ENCODE assay signal across 8 cellular contexts in genomic region chr2:129877795-129878775, GRCh38.
DNase-seq lines count a peak whose midpoint lies in the region; ATAC-seq and TF ChIP-seq lines count a peak whose summit lies in the region.

No MANE protein-coding gene starts in this region.

- H3K27ac Mint-ChIP-seq in activated T-cell treated with anti-CD3 and anti-CD28 coated beads, Interleukin-2, amount 50 U/mL, for 24 hours, result peak overlapping the region; percentile 40
- H3K27ac Mint-ChIP-seq in endodermal cell, result no peak overlapping the region
- H3K27ac Mint-ChIP-seq in mesothelial cell of epicardium, result peak overlapping the region; percentile 47

- peak overlapping the region; percentile 68 for H3K4me3 Mint-ChIP-seq in activated T-cell treated with anti-CD3 and anti-CD28 coated beads, Interleukin-2, amount 50 U/mL, for 24 hours
- H3K4me3 Mint-ChIP-seq in endodermal cell (peak overlapping the region; percentile 87), mesothelial cell of epicardium (peak overlapping the region; percentile 76)

- TF ChIP-seq CTCF in endodermal cell (conservative IDR thresholded peaks at IDR 0.05) (no peak), mesothelial cell of epicardium (IDR thresholded peaks at IDR 0.05; ENCODE audit: unreplicated experiment) (no peak), tibial artery (IDR thresholded peaks at IDR 0.05) (no peak)

- H3K27me3 ChIP-seq in endodermal cell (ENCODE audit: control insufficient read depth, insufficient read depth, low read length, poor library complexity, severe bottlenecking) (no peaks in the 10 kb centered on the region), tibial artery (no peaks in the 10 kb centered on the region)

- peaks cover 3% of the 10 kb centered on the region for H3K36me3 Mint-ChIP-seq in activated T-cell treated with anti-CD3 and anti-CD28 coated beads, Interleukin-2, amount 50 U/mL, for 24 hours (ENCODE audit: low read depth)
- H3K36me3 Mint-ChIP-seq in endodermal cell (ENCODE audit: low read depth), result no peaks in the 10 kb centered on the region
- no peaks in the 10 kb centered on the region for H3K36me3 Mint-ChIP-seq in mesothelial cell of epicardium

- H3K4me1 ChIP-seq in endodermal cell (ENCODE audit: control insufficient read depth, insufficient read depth, low read length), result no peaks in the 10 kb centered on the region
- H3K4me1 ChIP-seq in tibial artery, result peaks cover 0 to 11% (median 7%) of the 10 kb centered on the region in 4 donors

- intact Hi-C loops in tibial artery (cut with DNase I; ENCODE audit: low total_unique reads), result no loop called here

- no peak for DNase-seq in activated T-cell treated with anti-CD3 and anti-CD28 coated beads, Interleukin-2, amount 50 U/mL, for 24 hours
- DNase-seq in activated T-cell treated with anti-CD3 and anti-CD28 coated beads for 4 hours (no peak), SK-N-DZ (ENCODE audit: low spot score) (peak; percentile 14), endodermal cell (peak; percentile 44), mesothelial cell of epicardium (ENCODE audit: low spot score in 2 of 2, unreplicated experiment in 2 of 2) (no peak), tibial artery (peak in 1 of 2 donors; percentile 42), GOT3 (lab: John Stamatoyannopoulos, UW) (no peak)

- H3K27ac ChIP-seq in endodermal cell (ENCODE audit: low read depth, low read length) (peak overlapping the region; percentile 36), tibial artery (peak overlapping the region; percentile 72 to 74)

- H3K4me3 ChIP-seq in endodermal cell (ENCODE audit: low read length) (peak overlapping the region; percentile 49), tibial artery (peak overlapping the region; percentile 60 to 66)

- H3K36me3 ChIP-seq in endodermal cell (ENCODE audit: control insufficient read depth, insufficient read depth, low read length) (no peaks in the 10 kb centered on the region), tibial artery (no peaks in the 10 kb centered on the region)

- H3K9me3 ChIP-seq in endodermal cell (ENCODE audit: control insufficient read depth, low read length) (no peaks in the 10 kb centered on the region), tibial artery (no peaks in the 10 kb centered on the region)

- no peaks in the 10 kb centered on the region for H3K9me3 Mint-ChIP-seq in activated T-cell treated with anti-CD3 and anti-CD28 coated beads, Interleukin-2, amount 50 U/mL, for 24 hours
- H3K9me3 Mint-ChIP-seq in endodermal cell, result no peaks in the 10 kb centered on the region
- no peaks in the 10 kb centered on the region for H3K9me3 Mint-ChIP-seq in mesothelial cell of epicardium

- 58 to 86% methylated on average over 26 to 50 of the region's 50 CpGs for WGBS in endodermal cell (ENCODE audit: insufficient coverage in 1 of 2, insufficient read length in 1 of 2), 2 experiments

- peak; percentile 30 for ATAC-seq in HG02885 (IDR thresholded peaks at IDR 0.05; ENCODE audit: poor library complexity, unreplicated experiment)

- H3K27me3 Mint-ChIP-seq in activated T-cell treated with anti-CD3 and anti-CD28 coated beads, Interleukin-2, amount 50 U/mL, for 24 hours, result no peaks in the 10 kb centered on the region
- H3K27me3 Mint-ChIP-seq in endodermal cell (ENCODE audit: insufficient read depth), result peaks cover 29% of the 10 kb centered on the region
- H3K27me3 Mint-ChIP-seq in mesothelial cell of epicardium (ENCODE audit: low read depth), result peaks cover 6% of the 10 kb centered on the region

- H3K9ac ChIP-seq in endodermal cell (ENCODE audit: extremely low read depth, low read length, poor library complexity, severe bottlenecking), result no peak overlapping the region

- H3K4me1 Mint-ChIP-seq in activated T-cell treated with anti-CD3 and anti-CD28 coated beads, Interleukin-2, amount 50 U/mL, for 24 hours (ENCODE audit: low read depth), result peaks cover 11% of the 10 kb centered on the region
- H3K4me1 Mint-ChIP-seq in endodermal cell (peaks cover 6% of the 10 kb centered on the region), mesothelial cell of epicardium (peaks cover 13% of the 10 kb centered on the region)

Comparison
In these comparisons a context has a peak if more than half of its experiments do, and no peak if none do; other contexts are left out.
1. DNase-seq: peak in SK-N-DZ (single experiment) and endodermal cell (single experiment); none in activated T-cell treated with anti-CD3 and anti-CD28 coated beads, Interleukin-2, amount 50 U/mL, for 24 hours (single experiment), activated T-cell treated with anti-CD3 and anti-CD28 coated beads for 4 hours (single experiment), mesothelial cell of epicardium (0 of 2) and GOT3 (single experiment).
2. Peak in every context shown above with its lines, with median percentiles within 50 percentile points of each other: H3K4me3 Mint-ChIP-seq.